ENCODE assay signal across 17 cellular contexts in the genomic region with DNA sequence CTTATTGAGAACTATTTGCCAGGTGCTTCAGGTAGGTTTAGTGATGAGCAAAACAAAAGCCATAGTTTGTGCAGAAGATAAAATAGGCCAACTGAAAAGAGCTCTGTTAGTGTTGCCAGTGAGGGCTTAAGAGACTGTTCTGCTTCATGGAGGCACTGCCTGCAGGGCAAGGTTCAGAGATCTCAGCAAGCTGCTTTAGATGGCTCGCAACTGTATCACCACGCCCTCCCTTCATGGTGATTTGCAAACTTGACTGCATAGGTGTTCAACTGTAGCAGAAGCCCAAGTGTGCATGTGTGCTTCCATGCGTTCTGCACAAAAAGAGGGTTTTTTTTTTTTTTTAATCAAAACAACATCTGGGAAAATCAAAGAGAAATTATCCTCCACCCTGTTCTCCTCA.
DNase-seq lines count a peak whose midpoint lies in the region; ATAC-seq and TF ChIP-seq lines count a peak whose summit lies in the region.
"Had no signal": no experiment of that assay in that cellular context is flagged by ENCODE, and none has a peak within 500 bp of the region (broad histone marks: within the 10 kb centered on the region; RNA-seq: fewer than 3 reads in every experiment).

No MANE protein-coding gene starts in this region.

- TF ChIP-seq CTCF in HFFc6 (IDR thresholded peaks at IDR 0.05) (no peak), transverse colon (IDR thresholded peaks at IDR 0.05) (no peak)

- peak overlapping the region; percentile 77 for H3K27ac Mint-ChIP-seq in HFFc6
- H3K27ac Mint-ChIP-seq: B cell had no signal

- TF ChIP-seq POLR2A in transverse colon (IDR thresholded peaks at IDR 0.05), result no peak

- H3K27me3 ChIP-seq in transverse colon, result no peaks in the 10 kb centered on the region

- H3K4me1 Mint-ChIP-seq in HFFc6 (ENCODE audit: low read depth), result peaks cover 55% of the 10 kb centered on the region
- H3K4me1 Mint-ChIP-seq: B cell had no signal

- intact Hi-C loops in transverse colon (cut with DNase I; ENCODE audit: low total_unique reads), result no loop called here

- ATAC-seq in SK-N-SH treated with all-trans-retinoic acid at 6 μM for 48 hours, result peak; percentile 10; the same call in 2 of the 3 replicates
- peak; percentile 44 for ATAC-seq in left lobe of liver
- ATAC-seq: PC-3 had no signal

- no peaks in the 10 kb centered on the region for H3K9me3 ChIP-seq in transverse colon

- H3K27ac ChIP-seq in transverse colon, result peak overlapping the region in 1 of 4 donors; percentile 29

- H3K4me3 Mint-ChIP-seq in HFFc6, result peak overlapping the region; percentile 57
- H3K4me3 Mint-ChIP-seq: B cell had no signal

- H3K36me3 Mint-ChIP-seq in HFFc6 (ENCODE audit: low read depth), result peaks cover 31% of the 10 kb centered on the region

- no peak for TF ChIP-seq EP300 in transverse colon (IDR thresholded peaks at IDR 0.05; ENCODE audit: low read depth)

- H3K9me3 Mint-ChIP-seq in HFFc6, result no peaks in the 10 kb centered on the region

- no peaks in the 10 kb centered on the region for H3K27me3 Mint-ChIP-seq in HFFc6 (ENCODE audit: insufficient read depth)
- H3K27me3 Mint-ChIP-seq: B cell had no signal

- no peak overlapping the region for H3K4me3 ChIP-seq in transverse colon

- H3K4me1 ChIP-seq in transverse colon, result peaks cover 0 to 32% (median 22%) of the 10 kb centered on the region in 4 donors

- H3K36me3 ChIP-seq in transverse colon, result peaks cover 0 to 24% (median 2%) of the 10 kb centered on the region in 4 donors

- 62 to 63% methylated on average over 3 of the region's 3 CpGs for WGBS in transverse colon (ENCODE audit: low coverage in 1 of 2), 2 donors

- DNase-seq in HFFc6 (no peak), left lobe of liver (ENCODE audit: low spot score) (no peak), transverse colon (peak; percentile 54), NCI-H146 (lab: John Stamatoyannopoulos, UW) (no peak), activated gamma-delta T cell treated with Interleukin-2 at 50 U/mL for 16 hours (no peak), AG08395 (ENCODE audit: low spot score) (no peak)
- DNase-seq: DMS 273 treated with DMSO at 0.1 percent for 48 hours, DND-41, MM.1S, NCI-H1105, NCI-H1694 treated with DMSO at 0.1 percent for 48 hours, NCI-H345, RPMI8226, SIG-M5 had no signal

- in situ Hi-C loops in transverse colon (cut with MboI; ENCODE audit: low pct_ligation_motif_present in 1 of 4, low pct_unique_long_range_greater_than_20kb in 1 of 4, low sequenced_read_pairs in 3 of 4), result loop anchor here in 1 of 4 donors (25.0 kb wide), 1 partner anchor 213 kb away; the partner anchor contains the start of gene CYP20A1

TF ChIP-seq in SK-N-SH treated with all-trans-retinoic acid at 6 μM for 48 hours, 23 proteins besides CTCF, POLR2A, EP300 and RAD21:
- TF ChIP-seq ZFP3 (CRISPR knock-in tag; IDR thresholded peaks at IDR 0.05), result no peak
